ENCODE assay signal across 8 cellular contexts in the genomic region with DNA sequence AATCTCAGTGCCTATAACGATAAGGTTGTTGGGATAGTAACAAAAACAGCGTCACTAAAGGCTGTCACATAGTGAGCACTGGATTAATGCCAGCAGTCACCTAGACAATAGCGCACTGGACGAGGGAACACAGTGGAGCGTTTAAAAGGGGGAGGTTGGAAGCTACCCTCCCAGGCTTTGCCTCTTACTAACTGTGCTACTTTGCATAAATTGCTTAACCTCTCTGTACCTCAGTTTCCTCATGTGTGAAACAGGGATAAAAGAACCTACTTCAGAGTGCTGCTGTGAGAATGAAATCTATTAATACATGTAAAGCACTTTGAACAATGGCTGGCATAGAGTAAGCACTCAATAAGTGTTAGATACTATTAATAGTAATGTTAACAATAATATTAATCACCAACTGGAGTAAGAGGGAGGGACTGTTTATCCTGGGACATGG. TPM values are rescaled to one million over a fixed set of nuclear protein-coding genes. Genes with fewer than 3 reads are reported as not detected.
DNase-seq lines count a peak whose midpoint lies in the region; ATAC-seq and TF ChIP-seq lines count a peak whose summit lies in the region.

No MANE protein-coding gene starts in this region.

- H3K4me1 ChIP-seq in BE2C, result no peaks in the 10 kb centered on the region

- no peak for ATAC-seq in HG03571 (IDR thresholded peaks at IDR 0.05; ENCODE audit: unreplicated experiment)
- ATAC-seq in HG03095 (IDR thresholded peaks at IDR 0.05; ENCODE audit: unreplicated experiment), result no peak
- ATAC-seq in GM19023 (IDR thresholded peaks at IDR 0.05; ENCODE audit: unreplicated experiment), result no peak

- DNase-seq in DMS79 (lab: John Stamatoyannopoulos, UW), result peak; percentile 30
- peak; percentile 65 for DNase-seq in NCI-H774 (lab: John Stamatoyannopoulos, UW)
- no peak for DNase-seq in epithelial cell of proximal tubule (ENCODE audit: low read depth)
- peak; percentile 82 for DNase-seq in pons (ENCODE audit: low spot score)
- DNase-seq in BE2C, result no peak

- H3K27me3 ChIP-seq in BE2C, result no peaks in the 10 kb centered on the region

- no peaks in the 10 kb centered on the region for H3K9me3 ChIP-seq in BE2C

- peaks cover 31% of the 10 kb centered on the region for H3K36me3 ChIP-seq in BE2C

- TF ChIP-seq CTCF in epithelial cell of proximal tubule (conservative IDR thresholded peaks at IDR 0.05; ENCODE audit: low read depth, low read length) (no peak), BE2C (IDR thresholded peaks at IDR 0.05; ENCODE audit: low read depth, low read length) (no peak)

- H3K4me3 ChIP-seq in epithelial cell of proximal tubule (ENCODE audit: low read depth, low read length) (peak overlapping the region; percentile 17), BE2C (ENCODE audit: low read depth, low read length) (no peak overlapping the region)

RNA-seq across cellular contexts. Expression of a gene that starts 10.5 kb away (rescaled TPM):
- total RNA-seq in epithelial cell of proximal tubule, result 197 and 209 TPM in 2 replicates
- polyA plus RNA-seq in BE2C (2012; ENCODE audit: insufficient read depth, insufficient read length, low read depth), result 101 TPM

RNA-seq across cellular contexts. Expression of a gene that starts 27.0 kb away (rescaled TPM):
- 126 and 147 TPM in 2 replicates for total RNA-seq in epithelial cell of proximal tubule
- 13.8 TPM for polyA plus RNA-seq in BE2C (2012; ENCODE audit: insufficient read depth, insufficient read length, low read depth)

Comparison
In these comparisons a context has a peak if more than half of its experiments do, and no peak if none do; other contexts are left out.
1. DNase-seq: peak in DMS79 (single experiment), NCI-H774 (single experiment) and pons (single experiment); none in epithelial cell of proximal tubule (single experiment) and BE2C (single experiment).